Comparison of ENCODE assay signal across 8 cellular contexts in genomic region chr1:109396971-109397370, GRCh38. TPM values are rescaled to one million over a fixed set of nuclear protein-coding genes. Genes with fewer than 3 reads are reported as not detected.
DNase-seq lines count a peak whose midpoint lies in the region; ATAC-seq, FAIRE-seq and TF ChIP-seq lines count a peak whose summit lies in the region.

No MANE protein-coding gene starts in this region.

- H3K9me3 Mint-ChIP-seq in activated naive CD4-positive, alpha-beta T cell treated with anti-CD3 and anti-CD28 coated beads, Interleukin-2, amount 50 U/mL, for 24 hours = no peaks in the 10 kb centered on the region
- H3K9me3 Mint-ChIP-seq in activated CD8-positive, alpha-beta T cell treated with anti-CD3 and anti-CD28 coated beads, Interleukin-2, amount 10 ng/mL, durations not matched to agents 7 days and 5 days (ENCODE audit: insufficient read depth) = no peaks in the 10 kb centered on the region

- ATAC-seq in activated CD8-positive, alpha-beta T cell treated with anti-CD3 and anti-CD28 coated beads, Interleukin-2, amount 10 ng/mL, durations not matched to agents 7 days and 5 days = no peak
- ATAC-seq in HG02840 (IDR thresholded peaks at IDR 0.05; ENCODE audit: low FRiP score, unreplicated experiment) = no peak

- H3K4me2 ChIP-seq in keratinocyte (ENCODE audit: control insufficient read depth, extremely low read depth, insufficient read depth, low read depth, low read length) = peak overlapping the region; percentile 72

- no peak for FAIRE-seq in keratinocyte (lab: Jason Lieb, UNC)

- no peak for DNase-seq in activated naive CD4-positive, alpha-beta T cell treated with anti-CD3 and anti-CD28 coated beads, Interleukin-2, amount 50 U/mL, for 16 hours
- no peak for DNase-seq in activated CD8-positive, alpha-beta T cell treated with anti-CD3 and anti-CD28 coated beads, Interleukin-2, amount 10 ng/mL, durations not matched to agents 7 days and 5 days
- DNase-seq in keratinocyte (ENCODE audit: low read depth, low spot score) (no peak), NCI-H774 (lab: John Stamatoyannopoulos, UW) (no peak)
- DNase-seq in activated CD8-positive, alpha-beta memory T cell treated with anti-CD3 and anti-CD28 coated beads, Interleukin-2, amount 50 U/mL, for 4 hours = no peak

- CTCF ChIA-PET in activated CD8-positive, alpha-beta T cell treated with anti-CD3 and anti-CD28 coated beads, Interleukin-2, amount 10 ng/mL, durations not matched to agents 7 days and 5 days (lab: Charles Lee) = interaction anchor here (0.9 to 8.8 kb wide), 9 partner anchors 10 to 197 kb away, joined by 3 to 166 read pairs (median 20); partner anchors contain the start of gene PSRC1

- H3K9ac ChIP-seq in keratinocyte (ENCODE audit: control insufficient read depth, extremely low read depth, insufficient read depth, low read length) = no peak overlapping the region
- H3K9ac ChIP-seq in subcutaneous abdominal adipose tissue (ENCODE audit: low read length in 5 of 5) = peak overlapping the region; percentile 16 to 88 (median 83)

- H3K79me2 ChIP-seq in keratinocyte (ENCODE audit: control insufficient read depth, insufficient read depth, low read length) = no peaks in the 10 kb centered on the region

- no peaks in the 10 kb centered on the region for H3K9me3 ChIP-seq in keratinocyte (ENCODE audit: control insufficient read depth, low read depth, low read length)
- H3K9me3 ChIP-seq in subcutaneous abdominal adipose tissue (ENCODE audit: control insufficient read depth in 5 of 5, low read length in 5 of 5) = no peaks in the 10 kb centered on the region

- peaks cover 12% of the 10 kb centered on the region for H3K27me3 ChIP-seq in keratinocyte (ENCODE audit: control insufficient read depth, extremely low read depth, insufficient read depth, low read length)
- no peaks in the 10 kb centered on the region for H3K27me3 ChIP-seq in subcutaneous abdominal adipose tissue (ENCODE audit: control insufficient read depth in 5 of 5, insufficient read depth in 4 of 5, low read length in 5 of 5)

- H3K36me3 Mint-ChIP-seq in activated naive CD4-positive, alpha-beta T cell treated with anti-CD3 and anti-CD28 coated beads, Interleukin-2, amount 50 U/mL, for 24 hours = no peaks in the 10 kb centered on the region
- H3K36me3 Mint-ChIP-seq in activated CD8-positive, alpha-beta T cell treated with anti-CD3 and anti-CD28 coated beads, Interleukin-2, amount 10 ng/mL, durations not matched to agents 7 days and 5 days (ENCODE audit: low read depth) = peaks cover 9% of the 10 kb centered on the region

- POLR2A ChIA-PET in activated CD8-positive, alpha-beta T cell treated with anti-CD3 and anti-CD28 coated beads, Interleukin-2, amount 10 ng/mL, durations not matched to agents 7 days and 5 days (lab: Charles Lee) = interaction anchor here (1.0 to 1.7 kb wide), 3 partner anchors 87 to 120 kb away, joined by 4 to 7 read pairs (median 5); partner anchors contain the start of genes ATXN7L2 and PSRC1

- dilution Hi-C loops in keratinocyte (cut with MboI; ENCODE audit: extremely low pct_ligation_motif_present, low sequenced_read_pairs) = no loop called here

- no peak overlapping the region for H2AFZ ChIP-seq in keratinocyte (ENCODE audit: control insufficient read depth, low read length)

- H3K4me3 ChIP-seq in keratinocyte (ENCODE audit: control insufficient read depth in 2 of 3, extremely low read depth in 1 of 3, insufficient read depth in 2 of 3, low read depth in 1 of 3, low read length in 3 of 3) (no peak overlapping the region), subcutaneous abdominal adipose tissue (ENCODE audit: low read depth in 1 of 5, low read length in 5 of 5) (peak overlapping the region; percentile 68 to 88 (median 70))

- H3K4me1 ChIP-seq in keratinocyte (ENCODE audit: control insufficient read depth, extremely low read depth, insufficient read depth, low read length) (peaks cover 6% of the 10 kb centered on the region), subcutaneous abdominal adipose tissue (ENCODE audit: control insufficient read depth in 5 of 5, insufficient read depth in 5 of 5, low read length in 5 of 5) (peaks cover 14 to 57% (median 54%) of the 10 kb centered on the region in 5 donors)

- peaks cover 22% of the 10 kb centered on the region for H3K4me1 Mint-ChIP-seq in activated naive CD4-positive, alpha-beta T cell treated with anti-CD3 and anti-CD28 coated beads, Interleukin-2, amount 50 U/mL, for 24 hours
- peaks cover 41% of the 10 kb centered on the region for H3K4me1 Mint-ChIP-seq in activated CD8-positive, alpha-beta T cell treated with anti-CD3 and anti-CD28 coated beads, Interleukin-2, amount 10 ng/mL, durations not matched to agents 7 days and 5 days (ENCODE audit: low read depth)

- peaks cover 41% of the 10 kb centered on the region for H3K27me3 Mint-ChIP-seq in activated naive CD4-positive, alpha-beta T cell treated with anti-CD3 and anti-CD28 coated beads, Interleukin-2, amount 50 U/mL, for 24 hours
- H3K27me3 Mint-ChIP-seq in activated CD8-positive, alpha-beta T cell treated with anti-CD3 and anti-CD28 coated beads, Interleukin-2, amount 10 ng/mL, durations not matched to agents 7 days and 5 days (ENCODE audit: low read depth) = peaks cover 34% of the 10 kb centered on the region

- no peaks in the 10 kb centered on the region for H4K20me1 ChIP-seq in keratinocyte (ENCODE audit: control insufficient read depth, extremely low read depth, insufficient read depth, low read length)

- peak overlapping the region; percentile 86 for H3K4me3 Mint-ChIP-seq in activated naive CD4-positive, alpha-beta T cell treated with anti-CD3 and anti-CD28 coated beads, Interleukin-2, amount 50 U/mL, for 24 hours
- peak overlapping the region; percentile 82 for H3K4me3 Mint-ChIP-seq in activated CD8-positive, alpha-beta T cell treated with anti-CD3 and anti-CD28 coated beads, Interleukin-2, amount 10 ng/mL, durations not matched to agents 7 days and 5 days

- no peaks in the 10 kb centered on the region for H3K9me1 ChIP-seq in keratinocyte (ENCODE audit: control insufficient read depth, extremely low read depth, insufficient read depth, low read length)

- TF ChIP-seq CTCF in keratinocyte (optimal IDR thresholded peaks at IDR 0.05 in 1 of 3, IDR thresholded peaks at IDR 0.05 in 1 of 3, conservative IDR thresholded peaks at IDR 0.05 in 1 of 3; ENCODE audit: extremely low read depth in 1 of 3, insufficient read depth in 2 of 3, low read length in 3 of 3) = no peak

- H3K27ac Mint-ChIP-seq in activated naive CD4-positive, alpha-beta T cell treated with anti-CD3 and anti-CD28 coated beads, Interleukin-2, amount 50 U/mL, for 24 hours = no peak overlapping the region
- peak overlapping the region; percentile 13 for H3K27ac Mint-ChIP-seq in activated CD8-positive, alpha-beta T cell treated with anti-CD3 and anti-CD28 coated beads, Interleukin-2, amount 10 ng/mL, durations not matched to agents 7 days and 5 days

- H3K27ac ChIP-seq in keratinocyte (ENCODE audit: control insufficient read depth, insufficient read depth, low read length) (no peak overlapping the region), subcutaneous abdominal adipose tissue (ENCODE audit: low read depth, low read length) (peak overlapping the region; percentile 99)

- H3K36me3 ChIP-seq in keratinocyte (ENCODE audit: control insufficient read depth in 2 of 2, extremely low read depth in 1 of 2, insufficient read depth in 2 of 2, low read length in 2 of 2) (peaks cover 0 to 3% of the 10 kb centered on the region in 2 experiments), subcutaneous abdominal adipose tissue (ENCODE audit: control insufficient read depth in 5 of 5, insufficient read depth in 5 of 5, low read length in 5 of 5) (peaks cover 8 to 14% (median 13%) of the 10 kb centered on the region in 5 donors)

RNA-seq across cellular contexts. Expression of gene SORT1, which starts 0.7 kb away (rescaled TPM):
- 10 to 100 TPM; 10.8 to 14.0 TPM for total RNA-seq in activated CD8-positive, alpha-beta T cell treated with anti-CD3 and anti-CD28 coated beads, Interleukin-2, amount 10 ng/mL, durations not matched to agents 7 days and 5 days
- polyA plus RNA-seq in keratinocyte = 1.3 to 2.8 TPM (median 1.6 TPM) in 3 replicates
- polyA plus RNA-seq in keratinocyte (2011; ENCODE audit: low read depth) = 25.9 TPM
- polyA plus RNA-seq in keratinocyte (2011; cell fraction: cytosol; rRNA removed) = 0.92 and 2.3 TPM in 2 replicates
- 3.3 and 4.3 TPM in 2 replicates for polyA plus RNA-seq in keratinocyte (2011; cell fraction: nucleus; rRNA removed)
- 2.0 and 12.2 TPM in 2 replicates for polyA plus RNA-seq in keratinocyte (2012; ENCODE audit: low replicate concordance)
- polyA minus RNA-seq in keratinocyte = 5.3 to 9.3 TPM (median 7.2 TPM) in 3 replicates
- 4.6 TPM for polyA minus RNA-seq in keratinocyte (2011; cell fraction: cytosol; rRNA and poly(A)+ RNA removed)
- polyA minus RNA-seq in keratinocyte (2011; cell fraction: nucleus; rRNA and poly(A)+ RNA removed) = 9.5 and 10.1 TPM in 2 replicates

RNA-seq across cellular contexts. Expression of gene PSMA5, which starts 29.3 kb away (rescaled TPM):
- 100 to 1,000 TPM; 174 to 189 TPM for total RNA-seq in activated CD8-positive, alpha-beta T cell treated with anti-CD3 and anti-CD28 coated beads, Interleukin-2, amount 10 ng/mL, durations not matched to agents 7 days and 5 days
- polyA plus RNA-seq in keratinocyte = 111 to 150 TPM (median 131 TPM) in 3 replicates
- polyA plus RNA-seq in keratinocyte (2011; ENCODE audit: low read depth) = 24.7 TPM
- polyA plus RNA-seq in keratinocyte (2011; cell fraction: cytosol; rRNA removed) = 97.8 and 148 TPM in 2 replicates
- polyA plus RNA-seq in keratinocyte (2011; cell fraction: nucleus; rRNA removed) = 79.7 and 90.6 TPM in 2 replicates
- polyA plus RNA-seq in keratinocyte (2012; ENCODE audit: low replicate concordance) = 85.8 and 91.0 TPM in 2 replicates
- 24.1 to 77.7 TPM (median 57.8 TPM) in 3 replicates for polyA minus RNA-seq in keratinocyte
- 48.9 TPM for polyA minus RNA-seq in keratinocyte (2011; cell fraction: cytosol; rRNA and poly(A)+ RNA removed)
- 14.5 and 24.8 TPM in 2 replicates for polyA minus RNA-seq in keratinocyte (2011; cell fraction: nucleus; rRNA and poly(A)+ RNA removed)

Comparison
In these comparisons a context has a peak if more than half of its experiments do, and no peak if none do; other contexts are left out.
1. H3K4me3 ChIP-seq: peak in subcutaneous abdominal adipose tissue (5 of 5); none in keratinocyte (0 of 3).